ENCODE assay signal across 9 cellular contexts in the genomic region with DNA sequence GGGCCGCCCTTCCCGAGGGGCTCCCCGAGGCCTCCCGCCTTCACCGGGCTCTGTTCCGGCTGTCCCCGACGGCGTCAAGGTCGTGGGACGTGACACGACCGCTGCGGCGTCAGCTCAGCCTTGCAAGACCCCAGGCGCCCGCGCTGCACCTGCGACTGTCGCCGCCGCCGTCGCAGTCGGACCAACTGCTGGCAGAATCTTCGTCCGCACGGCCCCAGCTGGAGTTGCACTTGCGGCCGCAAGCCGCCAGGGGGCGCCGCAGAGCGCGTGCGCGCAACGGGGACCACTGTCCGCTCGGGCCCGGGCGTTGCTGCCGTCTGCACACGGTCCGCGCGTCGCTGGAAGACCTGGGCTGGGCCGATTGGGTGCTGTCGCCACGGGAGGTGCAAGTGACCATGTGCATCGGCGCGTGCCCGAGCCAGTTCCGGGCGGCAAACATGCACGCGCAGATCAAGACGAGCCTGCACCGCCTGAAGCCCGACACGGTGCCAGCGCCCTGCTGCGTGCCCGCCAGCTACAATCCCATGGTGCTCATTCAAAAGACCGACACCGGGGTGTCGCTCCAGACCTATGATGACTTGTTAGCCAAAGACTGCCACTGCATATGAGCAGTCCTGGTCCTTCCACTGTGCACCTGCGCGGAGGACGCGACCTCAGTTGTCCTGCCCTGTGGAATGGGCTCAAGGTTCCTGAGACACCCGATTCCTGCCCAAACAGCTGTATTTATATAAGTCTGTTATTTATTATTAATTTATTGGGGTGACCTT. TPM values are rescaled to one million over a fixed set of nuclear protein-coding genes. Genes with fewer than 3 reads are reported as not detected.
A peak's percentile ranks its signal among the peaks of the same experiment; 100 is the strongest.
DNase-seq lines count a peak whose midpoint lies in the region; ATAC-seq and TF ChIP-seq lines count a peak whose summit lies in the region.
"Had no signal": no experiment of that assay in that cellular context is flagged by ENCODE, and none has a peak within 500 bp of the region (broad histone marks: within the 10 kb centered on the region; RNA-seq: fewer than 3 reads in every experiment).

No MANE protein-coding gene starts in this region.

- peaks cover 69% of the 10 kb centered on the region for H3K27me3 Mint-ChIP-seq in CD4-positive, CD25-positive, alpha-beta regulatory T cell

- peaks cover 11% of the 10 kb centered on the region for H3K27me3 ChIP-seq in CD4-positive, CD25-positive, alpha-beta regulatory T cell (ENCODE audit: control insufficient read depth, insufficient read depth, low read length)
- H3K27me3 ChIP-seq in neuron (ENCODE audit: insufficient read depth, low read length) (no peaks in the 10 kb centered on the region), subcutaneous abdominal adipose tissue (ENCODE audit: control insufficient read depth in 5 of 5, insufficient read depth in 4 of 5, low read length in 5 of 5) (peaks cover 0 to 12% (median 8%) of the 10 kb centered on the region in 5 donors)

- H3K36me3 ChIP-seq in CD4-positive, CD25-positive, alpha-beta regulatory T cell (ENCODE audit: control insufficient read depth, insufficient read depth, low read length) = no peaks in the 10 kb centered on the region
- H3K36me3 ChIP-seq in neuron (ENCODE audit: insufficient read depth, low read length) = no peaks in the 10 kb centered on the region
- peaks cover 0 to 12% (median 0%) of the 10 kb centered on the region in 5 donors for H3K36me3 ChIP-seq in subcutaneous abdominal adipose tissue (ENCODE audit: control insufficient read depth in 5 of 5, insufficient read depth in 5 of 5, low read length in 5 of 5)

- peak; percentile 63 to 70 (median 67) for DNase-seq in CD4-positive, CD25-positive, alpha-beta regulatory T cell
- DNase-seq in HT-29 (ENCODE audit: low spot score) (peak; percentile 74), OCI-M1 (lab: John Stamatoyannopoulos, UW) (peak; percentile 92), activated T-helper 1 cell treated with Interleukin-2 at 50 U/mL for 16 hours (ENCODE audit: low read depth) (peak; percentile 69), fibroblast of villous mesenchyme (ENCODE audit: low read depth) (peak; percentile 55)

- H3K4me1 Mint-ChIP-seq in CD4-positive, CD25-positive, alpha-beta regulatory T cell = peaks cover 0 to 14% (median 4%) of the 10 kb centered on the region in 4 donors

- no peak overlapping the region for H3K27ac Mint-ChIP-seq in CD4-positive, CD25-positive, alpha-beta regulatory T cell

- peaks cover 11% of the 10 kb centered on the region for H3K4me1 ChIP-seq in CD4-positive, CD25-positive, alpha-beta regulatory T cell (ENCODE audit: control insufficient read depth, insufficient read depth, low read length, poor library complexity, severe bottlenecking)
- peaks cover 6% of the 10 kb centered on the region for H3K4me1 ChIP-seq in neuron (ENCODE audit: insufficient read depth, low read length)
- peaks cover 0 to 45% (median 29%) of the 10 kb centered on the region in 5 donors for H3K4me1 ChIP-seq in subcutaneous abdominal adipose tissue (ENCODE audit: control insufficient read depth in 5 of 5, insufficient read depth in 5 of 5, low read length in 5 of 5)

- peak overlapping the region in 3 of 5 donors; percentile 45 to 69 (median 52) for H3K9ac ChIP-seq in subcutaneous abdominal adipose tissue (ENCODE audit: low read length in 5 of 5)

- TF ChIP-seq CTCF in fibroblast of villous mesenchyme (IDR thresholded peaks at IDR 0.05; ENCODE audit: insufficient read depth, low read depth, low read length) = peak; percentile 95

- ATAC-seq in CD4-positive, CD25-positive, alpha-beta regulatory T cell (ENCODE audit: low read depth in 2 of 2) = peak; percentile 80 to 84
- ATAC-seq in GM19324 (IDR thresholded peaks at IDR 0.05; ENCODE audit: low FRiP score, unreplicated experiment) = peak; percentile 67

- H3K9me3 ChIP-seq in CD4-positive, CD25-positive, alpha-beta regulatory T cell (ENCODE audit: control insufficient read depth in 2 of 2, low read length in 2 of 2) = no peaks in the 10 kb centered on the region
- no peaks in the 10 kb centered on the region for H3K9me3 ChIP-seq in neuron (ENCODE audit: low read length)
- no peaks in the 10 kb centered on the region for H3K9me3 ChIP-seq in subcutaneous abdominal adipose tissue (ENCODE audit: control insufficient read depth in 5 of 5, low read length in 5 of 5)

- no peaks in the 10 kb centered on the region for H3K36me3 Mint-ChIP-seq in CD4-positive, CD25-positive, alpha-beta regulatory T cell

- no peaks in the 10 kb centered on the region for H3K9me3 Mint-ChIP-seq in CD4-positive, CD25-positive, alpha-beta regulatory T cell

- no peak overlapping the region for H2AFZ ChIP-seq in neuron (ENCODE audit: low read depth, low read length)

- peak overlapping the region in 3 of 4 donors; percentile 56 to 83 (median 78) for H3K4me3 Mint-ChIP-seq in CD4-positive, CD25-positive, alpha-beta regulatory T cell

- no peak overlapping the region for H3K27ac ChIP-seq in CD4-positive, CD25-positive, alpha-beta regulatory T cell (ENCODE audit: insufficient read depth, low read length, poor library complexity, severe bottlenecking)
- H3K27ac ChIP-seq in subcutaneous abdominal adipose tissue (ENCODE audit: low read depth, low read length) = no peak overlapping the region

- no peak overlapping the region for H3K4me3 ChIP-seq in CD4-positive, CD25-positive, alpha-beta regulatory T cell (ENCODE audit: low read depth, low read length)
- H3K4me3 ChIP-seq in fibroblast of villous mesenchyme (ENCODE audit: low read depth, low read length) (peak overlapping the region; percentile 92), neuron (ENCODE audit: low read length) (peak overlapping the region; percentile 18), subcutaneous abdominal adipose tissue (ENCODE audit: low read depth in 1 of 5, low read length in 5 of 5) (peak overlapping the region in 4 of 5 donors; percentile 27 to 66 (median 57))

RNA-seq across cellular contexts. Expression of a gene that starts 2.6 kb away (rescaled TPM):
- not detected for total RNA-seq in CD4-positive, CD25-positive, alpha-beta regulatory T cell
- not detected for polyA plus RNA-seq in CD4-positive, CD25-positive, alpha-beta regulatory T cell
- 529 and 584 TPM in 2 replicates for total RNA-seq in HT-29 (2014; rRNA removed; shearing (Covaris generic))
- total RNA-seq in fibroblast of villous mesenchyme = 28.9 and 49.9 TPM in 2 replicates
- total RNA-seq: T-helper 2 cell treated with Interferon-gamma antibody and Interleukin-4, amounts not matched to agents 100 ng/mL and 5 ng/mL, for 36 hours had no signal

RNA-seq across cellular contexts. Expression of a gene that starts 8.9 kb away (rescaled TPM):
- total RNA-seq in CD4-positive, CD25-positive, alpha-beta regulatory T cell = not detected
- polyA plus RNA-seq in CD4-positive, CD25-positive, alpha-beta regulatory T cell = under 1 TPM in 3 of 4 donors, not detected in 1; 0.09 to 0.79 (median 0.25) TPM
- total RNA-seq in HT-29 (2014; rRNA removed; shearing (Covaris generic)) = not detected in 2 replicates
- under 0.01 TPM in 1 of 2 replicates, not detected in the other for total RNA-seq in fibroblast of villous mesenchyme
- total RNA-seq: T-helper 2 cell treated with Interferon-gamma antibody and Interleukin-4, amounts not matched to agents 100 ng/mL and 5 ng/mL, for 36 hours had no signal

RNA-seq across cellular contexts. Expression of a gene that starts 30.7 kb away (rescaled TPM):
- total RNA-seq in CD4-positive, CD25-positive, alpha-beta regulatory T cell = 97.9 TPM
- 10 to 100 TPM; 47.3 to 84.0 (median 65.6) TPM for polyA plus RNA-seq in CD4-positive, CD25-positive, alpha-beta regulatory T cell
- 78.0 and 87.1 TPM in 2 replicates for total RNA-seq in HT-29 (2014; rRNA removed; shearing (Covaris generic))
- 56.1 and 73.4 TPM in 2 replicates for total RNA-seq in fibroblast of villous mesenchyme

RNA-seq across cellular contexts. Expression of a gene that starts 48.1 kb away (rescaled TPM):
- total RNA-seq in CD4-positive, CD25-positive, alpha-beta regulatory T cell = 39.4 TPM
- 1 to 10 TPM; 6.7 to 8.7 (median 8.2) TPM for polyA plus RNA-seq in CD4-positive, CD25-positive, alpha-beta regulatory T cell
- total RNA-seq in HT-29 (2014; rRNA removed; shearing (Covaris generic)) = 13.6 and 18.9 TPM in 2 replicates
- total RNA-seq in fibroblast of villous mesenchyme = 24.8 and 29.8 TPM in 2 replicates

RNA-seq across cellular contexts. Expression of a gene that starts 49.4 kb away (rescaled TPM):
- total RNA-seq in CD4-positive, CD25-positive, alpha-beta regulatory T cell = 26.2 TPM
- 10 to 100 TPM; 11.3 to 26.0 (median 21.4) TPM for polyA plus RNA-seq in CD4-positive, CD25-positive, alpha-beta regulatory T cell
- 5.3 and 14.9 TPM in 2 replicates for total RNA-seq in HT-29 (2014; rRNA removed; shearing (Covaris generic))
- 25.4 and 48.4 TPM in 2 replicates for total RNA-seq in fibroblast of villous mesenchyme

Comparison
In these comparisons a context has a peak if more than half of its experiments do, and no peak if none do; other contexts are left out.
1. RNA of a gene that starts 2.6 kb away (total RNA-seq): 529 to 584 TPM in HT-29 and 28.9 to 49.9 TPM in fibroblast of villous mesenchyme; not detected in CD4-positive, CD25-positive, alpha-beta regulatory T cell (single experiment); every median in the first group is over 10 times any median in the second.
2. Peak in every context shown above with its lines, with median percentiles within 50 percentile points of each other: DNase-seq.